ENCODE assay signal across 11 cellular contexts in genomic region chr7:141674201-141674671, GRCh38. TPM values are rescaled to one million over a fixed set of nuclear protein-coding genes. Genes with fewer than 3 reads are reported as not detected.
A peak's percentile ranks its signal among the peaks of the same experiment; 100 is the strongest.
DNase-seq lines count a peak whose midpoint lies in the region; ATAC-seq and TF ChIP-seq lines count a peak whose summit lies in the region.
"Had no signal": no experiment of that assay in that cellular context is flagged by ENCODE, and none has a peak within 500 bp of the region (broad histone marks: within the 10 kb centered on the region; RNA-seq: fewer than 3 reads in every experiment).

No MANE protein-coding gene starts in this region.

- peaks cover 0 to 6% of the 10 kb centered on the region in 2 donors for H3K36me3 ChIP-seq in left lung
- H3K36me3 ChIP-seq in suprapubic skin, result peaks cover 6% of the 10 kb centered on the region
- H3K36me3 ChIP-seq: neutrophil had no signal

- no peak for TF ChIP-seq CTCF in left lung (IDR thresholded peaks at IDR 0.05)
- TF ChIP-seq CTCF in suprapubic skin (IDR thresholded peaks at IDR 0.05), result no peak

- peak overlapping the region; percentile 90 for H3K27ac Mint-ChIP-seq in T-helper 1 cell treated with Interleukin-12 subunit alpha and Interleukin-12 subunit beta and Interleukin-4 antibody, amounts not matched to agents 30 μg/mL and 1 μg/mL, for 36 hours
- no peak overlapping the region for H3K27ac Mint-ChIP-seq in activated CD4-positive, alpha-beta memory T cell treated with anti-CD3 and anti-CD28 coated beads, Interleukin-2, amount 10 ng/mL, durations not matched to agents 7 days and 5 days
- H3K27ac Mint-ChIP-seq: activated T-cell treated with anti-CD3 and anti-CD28 coated beads, Interleukin-2, amount 50 U/mL, for 72 hours had no signal

- peaks cover 5% of the 10 kb centered on the region for H3K9me3 Mint-ChIP-seq in T-helper 1 cell treated with Interleukin-12 subunit alpha and Interleukin-12 subunit beta and Interleukin-4 antibody, amounts not matched to agents 30 μg/mL and 1 μg/mL, for 36 hours
- no peaks in the 10 kb centered on the region for H3K9me3 Mint-ChIP-seq in activated CD4-positive, alpha-beta memory T cell treated with anti-CD3 and anti-CD28 coated beads, Interleukin-2, amount 10 ng/mL, durations not matched to agents 7 days and 5 days
- H3K9me3 Mint-ChIP-seq: activated T-cell treated with anti-CD3 and anti-CD28 coated beads, Interleukin-2, amount 50 U/mL, for 72 hours had no signal

- H3K27me3 Mint-ChIP-seq in T-helper 1 cell treated with Interleukin-12 subunit alpha and Interleukin-12 subunit beta and Interleukin-4 antibody, amounts not matched to agents 30 μg/mL and 1 μg/mL, for 36 hours (ENCODE audit: low read depth), result no peaks in the 10 kb centered on the region
- H3K27me3 Mint-ChIP-seq in activated CD4-positive, alpha-beta memory T cell treated with anti-CD3 and anti-CD28 coated beads, Interleukin-2, amount 10 ng/mL, durations not matched to agents 7 days and 5 days, result no peaks in the 10 kb centered on the region

- 88% methylated on average over 5 of the region's 5 CpGs for WGBS in suprapubic skin

- H3K9me3 ChIP-seq in left lung, result no peaks in the 10 kb centered on the region
- no peaks in the 10 kb centered on the region for H3K9me3 ChIP-seq in suprapubic skin
- H3K9me3 ChIP-seq: neutrophil had no signal

- H3K4me3 Mint-ChIP-seq in T-helper 1 cell treated with Interleukin-12 subunit alpha and Interleukin-12 subunit beta and Interleukin-4 antibody, amounts not matched to agents 30 μg/mL and 1 μg/mL, for 36 hours, result no peak overlapping the region
- no peak overlapping the region for H3K4me3 Mint-ChIP-seq in activated CD4-positive, alpha-beta memory T cell treated with anti-CD3 and anti-CD28 coated beads, Interleukin-2, amount 10 ng/mL, durations not matched to agents 7 days and 5 days
- H3K4me3 Mint-ChIP-seq: activated T-cell treated with anti-CD3 and anti-CD28 coated beads, Interleukin-2, amount 50 U/mL, for 72 hours had no signal

- intact Hi-C loops in left lung (cut with DNase I), result no loop called here

- POLR2A ChIA-PET in activated CD4-positive, alpha-beta memory T cell treated with anti-CD3 and anti-CD28 coated beads, Interleukin-2, amount 10 ng/mL, durations not matched to agents 7 days and 5 days (lab: Charles Lee), result interaction anchor here (2.2 kb wide), 1 partner anchor 27 kb away, joined by 8 read pairs; the partner anchor contains the start of gene DENND11

- no peak for DNase-seq in T-helper 1 cell
- DNase-seq in ecto neural progenitor cell (ENCODE audit: low spot score), result peak; percentile 67
- DNase-seq in left lung, result no peak
- DNase-seq in suprapubic skin (ENCODE audit: low spot score in 2 of 2), result no peak
- no peak for DNase-seq in activated CD4-positive, alpha-beta memory T cell treated with anti-CD3 and anti-CD28 coated beads, Interleukin-2, amount 10 ng/mL, durations not matched to agents 7 days and 5 days
- no peak for DNase-seq in NCI-H345 (lab: John Stamatoyannopoulos, UW)
- DNase-seq: activated T-cell treated with anti-CD3 and anti-CD28 coated beads, Interleukin-2, amount 50 U/mL, for 72 hours had no signal

- H3K27me3 ChIP-seq in left lung, result no peaks in the 10 kb centered on the region
- H3K27me3 ChIP-seq in suprapubic skin, result no peaks in the 10 kb centered on the region
- H3K27me3 ChIP-seq: neutrophil had no signal

- no peak overlapping the region for H3K4me3 ChIP-seq in left lung
- H3K4me3 ChIP-seq in suprapubic skin, result no peak overlapping the region

- CTCF ChIA-PET in activated CD4-positive, alpha-beta memory T cell treated with anti-CD3 and anti-CD28 coated beads, Interleukin-2, amount 10 ng/mL, durations not matched to agents 7 days and 5 days (lab: Charles Lee), result interaction anchor here (2.2 to 4.5 kb wide), 2 partner anchors 20 to 63 kb away, joined by 14 to 20 read pairs; partner anchors contain the start of gene SSBP1

- ATAC-seq in left lung (peak; percentile 43), GM21423 (IDR thresholded peaks at IDR 0.05; ENCODE audit: unreplicated experiment) (no peak)
- ATAC-seq: activated T-cell treated with anti-CD3 and anti-CD28 coated beads, Interleukin-2, amount 50 U/mL, for 72 hours had no signal

- TF ChIP-seq EP300 in suprapubic skin (IDR thresholded peaks at IDR 0.05), result no peak

- peaks cover 0 to 32% of the 10 kb centered on the region in 2 donors for H3K4me1 ChIP-seq in left lung
- peaks cover 5% of the 10 kb centered on the region for H3K4me1 ChIP-seq in suprapubic skin

- TF ChIP-seq POLR2A in suprapubic skin (IDR thresholded peaks at IDR 0.05), result no peak

- peak overlapping the region; percentile 51 to 55 for H3K27ac ChIP-seq in left lung
- H3K27ac ChIP-seq in suprapubic skin, result peak overlapping the region; percentile 59
- H3K27ac ChIP-seq: neutrophil had no signal

- H3K36me3 Mint-ChIP-seq in T-helper 1 cell treated with Interleukin-12 subunit alpha and Interleukin-12 subunit beta and Interleukin-4 antibody, amounts not matched to agents 30 μg/mL and 1 μg/mL, for 36 hours (ENCODE audit: low read depth), result peaks cover 41% of the 10 kb centered on the region
- H3K36me3 Mint-ChIP-seq in activated CD4-positive, alpha-beta memory T cell treated with anti-CD3 and anti-CD28 coated beads, Interleukin-2, amount 10 ng/mL, durations not matched to agents 7 days and 5 days (ENCODE audit: low read depth), result peaks cover 15% of the 10 kb centered on the region

- peaks cover 42% of the 10 kb centered on the region for H3K4me1 Mint-ChIP-seq in T-helper 1 cell treated with Interleukin-12 subunit alpha and Interleukin-12 subunit beta and Interleukin-4 antibody, amounts not matched to agents 30 μg/mL and 1 μg/mL, for 36 hours (ENCODE audit: low read depth)
- peaks cover 37% of the 10 kb centered on the region for H3K4me1 Mint-ChIP-seq in activated CD4-positive, alpha-beta memory T cell treated with anti-CD3 and anti-CD28 coated beads, Interleukin-2, amount 10 ng/mL, durations not matched to agents 7 days and 5 days

RNA-seq across cellular contexts. Expression of gene DENND11, which starts 27.7 kb away (rescaled TPM):
- total RNA-seq in left lung (10 to 100 TPM; 20.4 to 28.9 TPM), suprapubic skin (10 to 100 TPM; 12.5 to 45.2 (median 17.9) TPM)
- 10 to 100 TPM; 24.5 to 24.9 TPM for total RNA-seq in activated CD4-positive, alpha-beta memory T cell treated with anti-CD3 and anti-CD28 coated beads, Interleukin-2, amount 10 ng/mL, durations not matched to agents 7 days and 5 days

RNA-seq across cellular contexts. Expression of gene WEE2, which starts 33.9 kb away (rescaled TPM):
- not detected for total RNA-seq in left lung
- total RNA-seq in suprapubic skin, result not detected
- total RNA-seq in activated CD4-positive, alpha-beta memory T cell treated with anti-CD3 and anti-CD28 coated beads, Interleukin-2, amount 10 ng/mL, durations not matched to agents 7 days and 5 days, result not detected
- total RNA-seq: activated T-cell treated with anti-CD3 and anti-CD28 coated beads, Interleukin-2, amount 50 U/mL, for 72 hours; LHCN-M2 had no signal
